ENCODE assay signal across 7 cellular contexts in genomic region chr3:169812124-169812843, GRCh38. TPM values are rescaled to one million over a fixed set of nuclear protein-coding genes. Genes with fewer than 3 reads are reported as not detected.
A peak's percentile ranks its signal among the peaks of the same experiment; 100 is the strongest.
DNase-seq lines count a peak whose midpoint lies in the region; ATAC-seq, FAIRE-seq and TF ChIP-seq lines count a peak whose summit lies in the region.

No MANE protein-coding gene starts in this region.

- H3K9me3 ChIP-seq in duodenal mucosa (ENCODE audit: control insufficient read depth in 1 of 2, low read length in 2 of 2) (peaks cover 7 to 8% of the 10 kb centered on the region in 2 donors), lower lobe of right lung (no peaks in the 10 kb centered on the region)

- intact Hi-C loops in lower lobe of right lung (cut with DNase I), result no loop called here

- peak overlapping the region; percentile 71 to 82 for H3K4me3 ChIP-seq in duodenal mucosa (ENCODE audit: low read depth in 1 of 2, low read length in 2 of 2)
- peak overlapping the region; percentile 67 for H3K4me3 ChIP-seq in lower lobe of right lung

- DNase-seq in GM18507 (ENCODE audit: extremely low spot score, insufficient read length, low read depth) (no peak), NCI-H146 (lab: John Stamatoyannopoulos, UW) (peak; percentile 93), lower lobe of right lung (peak; percentile 86)
- peak; percentile 67 for DNase-seq in activated CD4-positive, alpha-beta T cell treated with anti-CD3 and anti-CD28 coated beads for 48 hours
- DNase-seq in stimulated activated CD4-positive, alpha-beta T cell treated with anti-CD3 and anti-CD28 coated beads, Interleukin-4, amount 100 ng/mL, for 24 hours, result peak; percentile 22

- H3K27ac ChIP-seq in duodenal mucosa (ENCODE audit: low read depth, low read length), result no peak overlapping the region
- peak overlapping the region; percentile 80 for H3K27ac ChIP-seq in lower lobe of right lung

- H3K36me3 ChIP-seq in duodenal mucosa (ENCODE audit: control insufficient read depth in 1 of 2, insufficient read depth in 2 of 2, low read length in 2 of 2) (no peaks in the 10 kb centered on the region), lower lobe of right lung (no peaks in the 10 kb centered on the region)

- TF ChIP-seq CTCF in lower lobe of right lung (IDR thresholded peaks at IDR 0.05), result no peak

- H3K27me3 ChIP-seq in duodenal mucosa (ENCODE audit: control insufficient read depth in 1 of 2, insufficient read depth in 2 of 2, low read length in 2 of 2) (no peaks in the 10 kb centered on the region), lower lobe of right lung (ENCODE audit: low read depth) (no peaks in the 10 kb centered on the region)

- H3K4me1 ChIP-seq in duodenal mucosa (ENCODE audit: control insufficient read depth in 1 of 2, insufficient read depth in 2 of 2, low read length in 2 of 2) (peaks cover 0 to 22% of the 10 kb centered on the region in 2 donors), lower lobe of right lung (peaks cover 25% of the 10 kb centered on the region)

- FAIRE-seq in GM18507 (lab: Jason Lieb, UNC), result peak; percentile 5

- peak; percentile 71 for ATAC-seq in HG02759 (IDR thresholded peaks at IDR 0.05; ENCODE audit: unreplicated experiment)
- ATAC-seq in lower lobe of right lung, result peak; percentile 94 to 96

- peak overlapping the region; percentile 61 to 79 for H3K9ac ChIP-seq in duodenal mucosa (ENCODE audit: low read depth in 1 of 2, low read length in 2 of 2)

RNA-seq across cellular contexts. Expression of gene LRRIQ4, which starts 0.4 kb away (rescaled TPM):
- not detected for total RNA-seq in lower lobe of right lung

RNA-seq across cellular contexts. Expression of gene LRRC34, which starts 0.4 kb away (rescaled TPM):
- total RNA-seq in lower lobe of right lung, result 4.8 TPM

RNA-seq across cellular contexts. Expression of gene MYNN, which starts 39.1 kb away (rescaled TPM):
- total RNA-seq in lower lobe of right lung, result 15.0 TPM

RNA-seq across cellular contexts. Expression of gene ACTRT3, which starts 42.9 kb away (rescaled TPM):
- total RNA-seq in lower lobe of right lung, result 0.92 TPM

RNA-seq across cellular contexts. Expression of gene TERC, which starts 47.4 kb away (rescaled TPM):
- total RNA-seq in lower lobe of right lung, result 2.9 TPM
